In the genomic region with DNA sequence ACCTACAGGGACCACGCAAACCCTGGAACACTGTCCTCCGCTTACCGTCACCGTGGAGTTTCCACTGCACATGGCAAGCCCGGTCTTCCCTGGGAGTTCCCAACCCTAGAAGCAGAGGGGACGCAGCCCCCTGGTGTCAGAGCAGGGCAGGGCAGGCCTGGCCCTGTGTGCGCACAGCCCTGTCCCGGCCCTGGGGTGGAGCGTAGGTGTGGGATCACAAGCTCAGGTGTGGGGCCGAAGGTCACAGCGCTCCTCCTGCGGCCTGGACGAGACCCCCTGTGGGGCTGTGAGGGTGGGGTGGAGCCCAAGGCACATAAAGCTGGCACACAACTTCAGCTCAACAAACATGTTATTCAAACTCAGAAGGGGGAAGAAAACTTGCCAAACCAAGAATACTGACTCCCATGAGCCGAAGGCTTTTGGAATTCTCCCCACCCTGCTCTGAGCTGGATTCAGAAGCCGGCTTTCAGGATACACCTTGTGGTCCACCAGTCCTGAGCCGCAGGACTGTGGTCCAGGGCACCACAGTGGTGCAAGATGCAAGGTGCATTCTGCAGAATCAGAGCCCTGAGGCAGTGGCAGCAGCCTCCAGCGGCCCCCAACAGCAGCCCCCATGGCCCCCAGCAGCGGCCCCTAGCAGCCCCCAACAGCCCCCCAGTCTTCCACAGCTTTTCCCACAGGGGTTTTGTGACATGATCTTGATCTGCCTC, we compare ENCODE assay signal across 8 cellular contexts. TPM values are rescaled to one million over a fixed set of nuclear protein-coding genes. Genes with fewer than 3 reads are reported as not detected.
DNase-seq lines count a peak whose midpoint lies in the region; ATAC-seq, FAIRE-seq and TF ChIP-seq lines count a peak whose summit lies in the region.

No MANE protein-coding gene starts in this region.

- peak; percentile 77 for FAIRE-seq in GM18507 (lab: Jason Lieb, UNC)

- H3K36me3 ChIP-seq in ascending aorta = no peaks in the 10 kb centered on the region

- H3K27ac ChIP-seq in ascending aorta (no peak overlapping the region), caudate nucleus (ENCODE audit: low read depth, low read length) (no peak overlapping the region)

- ATAC-seq in HG03196 (IDR thresholded peaks at IDR 0.05; ENCODE audit: unreplicated experiment) = peak; percentile 53

- intact Hi-C loops in ascending aorta (cut with DNase I) = no loop called here

- H3K9me3 ChIP-seq in ascending aorta = no peaks in the 10 kb centered on the region

- H3K4me3 ChIP-seq in ascending aorta = no peak overlapping the region

- H3K27me3 ChIP-seq in ascending aorta = no peaks in the 10 kb centered on the region

- TF ChIP-seq CTCF in AG09319 (IDR thresholded peaks at IDR 0.05; ENCODE audit: low read depth, low read length) (peak; percentile 67), ascending aorta (IDR thresholded peaks at IDR 0.05) (peak in 2 of 3 experiments; percentile 54 to 55)

- DNase-seq in AG09319 (ENCODE audit: extremely low read depth, low read depth) = no peak
- peak; percentile 57 for DNase-seq in GM18507 (ENCODE audit: extremely low spot score, insufficient read length, low read depth)
- DNase-seq in ascending aorta (ENCODE audit: low spot score in 2 of 2) = no peak
- peak; percentile 82 for DNase-seq in islet precursor cell
- peak; percentile 73 for DNase-seq in stimulated activated CD8-positive, alpha-beta memory T cell treated with anti-CD3 and anti-CD28 coated beads, Interleukin-4, amount 100 ng/mL, for 48 hours
- DNase-seq in caudate nucleus (lab: John Stamatoyannopoulos, UW) = no peak

- no peaks in the 10 kb centered on the region for H3K4me1 ChIP-seq in ascending aorta

TF ChIP-seq in PFSK-1, 5 proteins besides CTCF, POLR2A, EP300 and RAD21:
- TF ChIP-seq FOXP2 (optimal IDR thresholded peaks at IDR 0.05; ENCODE audit: borderline replicate concordance, extremely low read depth, extremely low read length, insufficient read depth) (peak; percentile 24), SIN3A (IDR thresholded peaks at IDR 0.05; ENCODE audit: borderline replicate concordance, insufficient read depth, low read length) (no peak)

RNA-seq across cellular contexts. Expression of gene EXOC3, which starts 11.8 kb away (rescaled TPM):
- polyA plus RNA-seq in PFSK-1 (2012; ENCODE audit: insufficient read length, low read depth) = 50.7 TPM
- total RNA-seq in ascending aorta = 56.7 TPM

Comparison
In these comparisons a context has a peak if more than half of its experiments do, and no peak if none do; other contexts are left out.
1. DNase-seq: peak in GM18507 (single experiment), islet precursor cell (single experiment) and stimulated activated CD8-positive, alpha-beta memory T cell treated with anti-CD3 and anti-CD28 coated beads, Interleukin-4, amount 100 ng/mL, for 48 hours (single experiment); none in AG09319 (single experiment), ascending aorta (0 of 2) and caudate nucleus (0 of 61).